Comparison of ENCODE assay signal across 9 cellular contexts in the genomic region with DNA sequence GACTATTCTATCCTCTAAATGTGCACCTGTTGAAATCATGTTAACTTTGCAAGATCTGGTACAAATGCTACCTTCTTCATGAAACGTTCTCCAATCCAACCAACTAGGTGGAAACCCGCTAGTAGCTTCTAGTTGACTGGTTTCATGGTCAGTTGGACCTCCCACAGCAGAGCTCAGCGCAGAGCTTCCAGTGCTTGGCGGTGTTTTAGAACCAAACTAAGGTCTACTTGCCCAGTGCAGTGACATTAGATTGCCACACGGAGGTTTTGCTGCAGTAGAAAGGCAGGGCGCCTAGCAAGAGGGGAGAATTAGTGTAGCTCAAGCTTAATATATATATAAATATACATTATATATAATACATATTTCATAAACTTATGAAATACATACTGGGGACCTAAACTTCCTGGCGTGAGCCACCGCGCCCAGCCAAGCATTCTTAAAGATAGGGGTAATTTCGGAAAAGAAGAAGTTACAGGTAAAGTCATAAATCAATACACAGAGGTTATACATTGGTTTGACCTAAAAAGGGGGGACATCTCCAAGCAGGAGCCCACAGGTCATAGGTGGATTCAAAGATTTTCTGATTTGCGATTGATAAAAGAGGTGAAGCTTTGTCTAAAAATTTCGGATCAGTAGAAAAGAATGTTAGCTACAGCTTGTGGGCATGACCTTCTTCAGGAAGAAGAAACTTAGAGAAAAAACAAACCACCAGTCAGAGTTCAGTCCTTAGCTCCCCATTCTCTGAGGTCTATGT. TPM values are rescaled to one million over a fixed set of nuclear protein-coding genes. Genes with fewer than 3 reads are reported as not detected.
DNase-seq lines count a peak whose midpoint lies in the region; ATAC-seq and TF ChIP-seq lines count a peak whose summit lies in the region.
"Had no signal": no experiment of that assay in that cellular context is flagged by ENCODE, and none has a peak within 500 bp of the region (broad histone marks: within the 10 kb centered on the region; RNA-seq: fewer than 3 reads in every experiment).

No MANE protein-coding gene starts in this region.

- H3K27me3 ChIP-seq in neural progenitor cell, result no peaks in the 10 kb centered on the region

- H3K9ac ChIP-seq in neural progenitor cell, result no peak overlapping the region

- no peak overlapping the region for H2AFZ ChIP-seq in neural progenitor cell (replicated peaks)

- H3F3A ChIP-seq in neural progenitor cell (ENCODE audit: low read depth), result peaks cover 57% of the 10 kb centered on the region

- H3K4me1 Mint-ChIP-seq in brain (peaks cover 35% of the 10 kb centered on the region), neural progenitor cell (peaks cover 22% of the 10 kb centered on the region)

- H3K9me3 Mint-ChIP-seq in brain, result peaks cover 0 to 11% (median 4%) of the 10 kb centered on the region in 5 experiments
- H3K9me3 Mint-ChIP-seq in neural progenitor cell, result no peaks in the 10 kb centered on the region

- peaks cover 19% of the 10 kb centered on the region for H4K20me1 ChIP-seq in neural progenitor cell (ENCODE audit: low read depth)

- H3K4me1 ChIP-seq in neural progenitor cell, result peaks cover 10% of the 10 kb centered on the region

- peaks cover 16% of the 10 kb centered on the region for H3K27me3 Mint-ChIP-seq in brain
- H3K27me3 Mint-ChIP-seq in neural progenitor cell (ENCODE audit: insufficient read depth, low read depth), result peaks cover 14% of the 10 kb centered on the region

- no peaks in the 10 kb centered on the region for H3K36me3 ChIP-seq in neural progenitor cell

- H3K27ac Mint-ChIP-seq in brain (peak overlapping the region in 4 of 5 experiments; percentile 19 to 74 (median 46)), neural progenitor cell (no peak overlapping the region)

- peaks cover 17% of the 10 kb centered on the region for H3K36me3 Mint-ChIP-seq in brain
- peaks cover 15% of the 10 kb centered on the region for H3K36me3 Mint-ChIP-seq in neural progenitor cell

- peaks cover 27% of the 10 kb centered on the region for H3K79me2 ChIP-seq in neural progenitor cell (ENCODE audit: low read depth)

- peak overlapping the region; percentile 56 to 98 (median 79) for H3K4me3 Mint-ChIP-seq in brain
- H3K4me3 Mint-ChIP-seq in neural progenitor cell, result peak overlapping the region; percentile 99

- H3K4me3 ChIP-seq in neural progenitor cell, result no peak overlapping the region

- H3K9me3 ChIP-seq in neural progenitor cell (ENCODE audit: low read depth), result no peaks in the 10 kb centered on the region

- ATAC-seq in HG03342 (IDR thresholded peaks at IDR 0.05; ENCODE audit: unreplicated experiment), result no peak

- peak; percentile 10 to 28 for DNase-seq in SHP77 (lab: John Stamatoyannopoulos, UW)
- no peak for DNase-seq in SHP77 treated with DMSO at 0.1 percent for 48 hours (lab: John Stamatoyannopoulos, UW)
- peak; percentile 41 for DNase-seq in MV-4-11 (lab: John Stamatoyannopoulos, UW)
- DNase-seq in neural progenitor cell (ENCODE audit: low spot score), result peak; percentile 32
- no peak for DNase-seq in GM19238 (ENCODE audit: insufficient read length, low spot score)
- no peak for DNase-seq in 8988T
- DNase-seq: stimulated activated CD4-positive, alpha-beta T cell treated with anti-CD3 and anti-CD28 coated beads, Interleukin-12 subunit alpha, Interleukin-12 subunit beta, amount 100 ng/mL, for 4 hours had no signal

- no peak overlapping the region for H3K27ac ChIP-seq in neural progenitor cell

- TF ChIP-seq CTCF in brain (conservative IDR thresholded peaks at IDR 0.05) (no peak), neural progenitor cell (IDR thresholded peaks at IDR 0.05) (peak; percentile 9)

- H3K4me2 ChIP-seq in neural progenitor cell, result no peak overlapping the region

RNA-seq across cellular contexts. Expression of gene OXSR1, which starts 2.0 kb away (rescaled TPM):
- 13.8 TPM for polyA plus RNA-seq in brain (ENCODE audit: insufficient read depth, low read depth, low replicate concordance)
- total RNA-seq in neural progenitor cell (ENCODE audit: low replicate concordance), result 60.2 and 65.8 TPM in 2 replicates

RNA-seq across cellular contexts. Expression of gene MYD88, which starts 24.8 kb away (rescaled TPM):
- 10.0 TPM for polyA plus RNA-seq in brain (ENCODE audit: insufficient read depth, low read depth, low replicate concordance)
- 3.1 and 5.5 TPM in 2 replicates for total RNA-seq in neural progenitor cell (ENCODE audit: low replicate concordance)

RNA-seq across cellular contexts. Expression of gene ACAA1, which starts 26.4 kb away (rescaled TPM):
- 49.6 TPM for polyA plus RNA-seq in brain (ENCODE audit: insufficient read depth, low read depth, low replicate concordance)
- total RNA-seq in neural progenitor cell (ENCODE audit: low replicate concordance), result 3.3 and 13.3 TPM in 2 replicates

Comparison
In these comparisons a context has a peak if more than half of its experiments do, and no peak if none do; other contexts are left out.
1. DNase-seq: peak in SHP77 (2 of 2), MV-4-11 (single experiment) and neural progenitor cell (single experiment); none in SHP77 treated with DMSO at 0.1 percent for 48 hours (single experiment), GM19238 (single experiment) and 8988T (single experiment).